ENCODE assay signal across 20 cellular contexts in the genomic region with DNA sequence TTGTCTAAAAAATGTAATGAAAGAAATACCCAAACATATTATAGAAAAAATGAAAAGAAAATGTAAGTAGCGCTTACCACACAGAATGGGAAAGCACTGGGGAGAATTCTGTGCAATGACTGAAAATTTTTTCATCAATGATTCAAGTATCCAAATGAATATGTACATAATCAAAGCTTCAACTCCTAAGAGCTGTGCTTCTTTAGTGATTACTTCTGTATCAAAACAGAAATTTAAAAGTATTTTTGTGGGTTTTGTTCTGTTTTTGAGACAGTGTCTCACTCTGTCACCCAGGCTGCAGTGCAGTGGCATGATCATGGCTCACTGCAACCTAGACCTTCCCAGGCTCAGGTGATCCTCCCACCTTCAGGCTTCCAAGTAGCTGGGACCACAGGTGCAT. TPM values are rescaled to one million over a fixed set of nuclear protein-coding genes. Genes with fewer than 3 reads are reported as not detected.
DNase-seq lines count a peak whose midpoint lies in the region; ATAC-seq and FAIRE-seq lines count a peak whose summit lies in the region.
"Had no signal": no experiment of that assay in that cellular context is flagged by ENCODE, and none has a peak within 500 bp of the region (broad histone marks: within the 10 kb centered on the region; RNA-seq: fewer than 3 reads in every experiment).

No MANE protein-coding gene starts in this region.

- DNase-seq in activated CD4-positive, alpha-beta T cell treated with anti-CD3 and anti-CD28 coated beads for 36 hours = peak; percentile 7
- no peak for DNase-seq in activated CD4-positive, alpha-beta T cell treated with anti-CD3 and anti-CD28 coated beads for 48 hours
- no peak for DNase-seq in activated T-cell treated with anti-CD3 and anti-CD28 coated beads, Interleukin-2, amount 50 U/mL, for 4 hours
- DNase-seq in activated T-cell treated with anti-CD3 and anti-CD28 coated beads, Interleukin-2, amount 50 U/mL, for 48 hours = no peak
- no peak for DNase-seq in GM19239 (ENCODE audit: insufficient read length, low spot score)
- DNase-seq: 8988T; CD4-positive, alpha-beta memory T cell; DMS153; DMS79; GDM1; HCEC 1CT had no signal

- no peaks in the 10 kb centered on the region for H3K27me3 Mint-ChIP-seq in activated CD4-positive, alpha-beta T cell treated with anti-CD3 and anti-CD28 coated beads for 36 hours
- H3K27me3 Mint-ChIP-seq in activated T-cell treated with anti-CD3 and anti-CD28 coated beads, Interleukin-2, amount 50 U/mL, for 4 hours (ENCODE audit: low read depth) = no peaks in the 10 kb centered on the region
- H3K27me3 Mint-ChIP-seq in activated T-helper 17 cell treated with anti-CD3 and anti-CD28 coated beads, Interleukin-2, amount 50 U/mL, for 72 hours = no peaks in the 10 kb centered on the region
- H3K27me3 Mint-ChIP-seq: CD4-positive, alpha-beta memory T cell had no signal

- peak overlapping the region; percentile 63 for H3K27ac Mint-ChIP-seq in activated CD4-positive, alpha-beta T cell treated with anti-CD3 and anti-CD28 coated beads for 36 hours
- no peak overlapping the region for H3K27ac Mint-ChIP-seq in activated T-helper 17 cell treated with anti-CD3 and anti-CD28 coated beads, Interleukin-2, amount 50 U/mL, for 72 hours
- H3K27ac Mint-ChIP-seq: GM23338 had no signal

- peak; percentile 49 for FAIRE-seq in GM19239 (lab: Jason Lieb, UNC)
- FAIRE-seq: GM12892, GM18507, H54, HepG2 had no signal

- H3K36me3 Mint-ChIP-seq in activated CD4-positive, alpha-beta T cell treated with anti-CD3 and anti-CD28 coated beads for 36 hours (ENCODE audit: low read depth) = peaks cover 34% of the 10 kb centered on the region
- H3K36me3 Mint-ChIP-seq in activated T-cell treated with anti-CD3 and anti-CD28 coated beads, Interleukin-2, amount 50 U/mL, for 4 hours (ENCODE audit: insufficient read depth) = peaks cover 28% of the 10 kb centered on the region
- H3K36me3 Mint-ChIP-seq in activated T-helper 17 cell treated with anti-CD3 and anti-CD28 coated beads, Interleukin-2, amount 50 U/mL, for 72 hours (ENCODE audit: low read depth) = peaks cover 58% of the 10 kb centered on the region

- intact Hi-C loops in activated CD4-positive, alpha-beta T cell treated with anti-CD3 and anti-CD28 coated beads for 36 hours (cut with DNase I, micrococcal nuclease) = no loop called here

- ATAC-seq in activated CD4-positive, alpha-beta T cell treated with anti-CD3 and anti-CD28 coated beads for 36 hours = peak; percentile 68
- peak; percentile 18 to 54 for ATAC-seq in activated T-cell treated with anti-CD3 and anti-CD28 coated beads, Interleukin-2, amount 50 U/mL, for 4 hours
- peak; percentile 63 for ATAC-seq in activated T-helper 17 cell treated with anti-CD3 and anti-CD28 coated beads, Interleukin-2, amount 50 U/mL, for 72 hours (replicated peaks)
- ATAC-seq in HG03175 (IDR thresholded peaks at IDR 0.05; ENCODE audit: unreplicated experiment) = no peak
- no peak for ATAC-seq in HG03095 (IDR thresholded peaks at IDR 0.05; ENCODE audit: unreplicated experiment)
- ATAC-seq: GM23338, HepG2 had no signal

- H3K9me3 Mint-ChIP-seq in activated CD4-positive, alpha-beta T cell treated with anti-CD3 and anti-CD28 coated beads for 36 hours (ENCODE audit: low read depth) = no peaks in the 10 kb centered on the region
- H3K9me3 Mint-ChIP-seq in activated T-cell treated with anti-CD3 and anti-CD28 coated beads, Interleukin-2, amount 50 U/mL, for 4 hours = no peaks in the 10 kb centered on the region
- H3K9me3 Mint-ChIP-seq in activated T-helper 17 cell treated with anti-CD3 and anti-CD28 coated beads, Interleukin-2, amount 50 U/mL, for 72 hours = no peaks in the 10 kb centered on the region
- H3K9me3 Mint-ChIP-seq: CD14-positive monocyte, GM23338 had no signal

- peaks cover 49% of the 10 kb centered on the region for H3K4me1 Mint-ChIP-seq in activated CD4-positive, alpha-beta T cell treated with anti-CD3 and anti-CD28 coated beads for 36 hours
- H3K4me1 Mint-ChIP-seq in activated T-cell treated with anti-CD3 and anti-CD28 coated beads, Interleukin-2, amount 50 U/mL, for 4 hours (ENCODE audit: low read depth) = peaks cover 47% of the 10 kb centered on the region
- peaks cover 21% of the 10 kb centered on the region for H3K4me1 Mint-ChIP-seq in activated T-helper 17 cell treated with anti-CD3 and anti-CD28 coated beads, Interleukin-2, amount 50 U/mL, for 72 hours

- CTCF ChIA-PET in activated CD4-positive, alpha-beta T cell treated with anti-CD3 and anti-CD28 coated beads for 36 hours (lab: Charles Lee) = no interaction called here

- POLR2A ChIA-PET in activated CD4-positive, alpha-beta T cell treated with anti-CD3 and anti-CD28 coated beads for 36 hours (lab: Charles Lee) = interaction anchor here (0.6 to 1.4 kb wide), 2 partner anchors 14 to 135 kb away, joined by 3 to 6 read pairs; a partner anchor contains a TSS

- H3K4me3 Mint-ChIP-seq in activated CD4-positive, alpha-beta T cell treated with anti-CD3 and anti-CD28 coated beads for 36 hours = no peak overlapping the region
- H3K4me3 Mint-ChIP-seq in activated T-cell treated with anti-CD3 and anti-CD28 coated beads, Interleukin-2, amount 50 U/mL, for 4 hours = no peak overlapping the region
- H3K4me3 Mint-ChIP-seq in activated T-helper 17 cell treated with anti-CD3 and anti-CD28 coated beads, Interleukin-2, amount 50 U/mL, for 72 hours = no peak overlapping the region
- H3K4me3 Mint-ChIP-seq: CD14-positive monocyte, GM23338 had no signal

RNA-seq across cellular contexts. Expression of a gene that starts 13.7 kb away (rescaled TPM):
- total RNA-seq in activated CD4-positive, alpha-beta T cell treated with anti-CD3 and anti-CD28 coated beads for 36 hours = 10 to 100 TPM; 16.7 to 18.4 TPM
- 10 to 100 TPM in 2 of 3 donors, 1 to 10 TPM in 1; 9.0 to 11.8 (median 10.6) TPM for total RNA-seq in activated T-cell treated with anti-CD3 and anti-CD28 coated beads, Interleukin-2, amount 50 U/mL, for 4 hours
- 10 to 100 TPM; 18.4 to 26.1 TPM for total RNA-seq in activated T-helper 17 cell treated with anti-CD3 and anti-CD28 coated beads, Interleukin-2, amount 50 U/mL, for 72 hours

Comparison
In these comparisons a context has a peak if more than half of its experiments do, and no peak if none do; other contexts are left out.
1. ATAC-seq: peak in activated CD4-positive, alpha-beta T cell treated with anti-CD3 and anti-CD28 coated beads for 36 hours (single experiment), activated T-cell treated with anti-CD3 and anti-CD28 coated beads, Interleukin-2, amount 50 U/mL, for 4 hours (2 of 2) and activated T-helper 17 cell treated with anti-CD3 and anti-CD28 coated beads, Interleukin-2, amount 50 U/mL, for 72 hours (single experiment); none in HG03175 (single experiment) and HG03095 (single experiment).